In genomic region chr12:33438025-33438772, GRCh38 we compare ENCODE assay signal across 1 cellular context.
TF ChIP-seq lines count a peak whose summit lies in the region.

No MANE protein-coding gene starts in this region.

TF ChIP-seq in A549, 52 proteins besides CTCF, POLR2A, EP300 and RAD21 (continued from another document):
- TF ChIP-seq RARB (CRISPR knock-in tag; IDR thresholded peaks at IDR 0.05): no peak
TF ChIP-seq in A549: peak in this region for 0.
